36 cellular contexts compared by ENCODE assay signal in the genomic region with DNA sequence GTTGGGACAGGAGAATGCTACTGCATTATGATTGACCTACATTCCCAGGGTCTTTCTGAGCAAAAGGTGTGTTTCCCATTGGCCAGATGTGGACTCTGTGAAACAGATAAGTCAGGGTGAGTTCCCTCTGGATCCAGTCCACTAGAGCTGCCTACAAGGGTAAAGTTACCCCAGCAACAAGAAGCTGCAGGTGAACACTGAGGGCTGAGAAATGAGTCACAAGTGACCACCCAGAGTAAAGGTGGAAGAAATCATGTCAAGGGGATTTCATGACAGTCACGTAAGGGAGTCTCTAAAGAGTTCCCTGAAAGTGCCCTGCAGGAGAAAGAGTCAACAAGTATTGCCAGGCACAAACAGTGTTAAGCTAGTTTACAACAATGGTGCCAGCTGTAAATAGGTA.
"Had no signal": no experiment of that assay in that cellular context is flagged by ENCODE, and none has a peak within 500 bp of the region (broad histone marks: within the 10 kb centered on the region; RNA-seq: fewer than 3 reads in every experiment).

No MANE protein-coding gene starts in this region.

- H3K27ac ChIP-seq: adrenal gland, cardiac muscle cell, VCaP had no signal

- H3K9me3 ChIP-seq: adrenal gland had no signal

- H3K27me3 Mint-ChIP-seq: activated B cell treated with CpG ODN at 0.5 μM for 24 hours; activated CD4-positive, alpha-beta memory T cell treated with anti-CD3 and anti-CD28 coated beads for 36 hours; brain had no signal

- ATAC-seq: activated CD8-positive, alpha-beta T cell treated with anti-CD3 and anti-CD28 coated beads for 36 hours; activated naive CD4-positive, alpha-beta T cell treated with anti-CD3 and anti-CD28 coated beads, Interleukin-2, amount 50 U/mL, for 72 hours; activated T-cell treated with anti-CD3 and anti-CD28 coated beads, Interleukin-2, amount 50 U/mL, for 4 hours; activated T-cell treated with anti-CD3 and anti-CD28 coated beads, Interleukin-2, amount 50 U/mL, for 72 hours; activated T-helper 17 cell treated with anti-CD3 and anti-CD28 coated beads, Interleukin-2, amount 50 U/mL, for 72 hours had no signal

- FAIRE-seq: bronchial epithelial cell, TTC549 had no signal

- H3K4me3 Mint-ChIP-seq: activated B cell treated with CpG ODN at 0.5 μM for 24 hours; activated CD4-positive, alpha-beta memory T cell treated with anti-CD3 and anti-CD28 coated beads for 36 hours; activated CD4-positive, alpha-beta T cell treated with anti-CD3 and anti-CD28 coated beads, Interleukin-2, amount 10 ng/mL, durations not matched to agents 24 days and 14 days; activated CD8-positive, alpha-beta T cell treated with anti-CD3 and anti-CD28 coated beads for 36 hours; activated naive CD4-positive, alpha-beta T cell treated with anti-CD3 and anti-CD28 coated beads for 36 hours; activated naive CD8-positive, alpha-beta T cell treated with anti-CD3 and anti-CD28 coated beads for 36 hours; activated T-cell treated with anti-CD3 and anti-CD28 coated beads, Interleukin-2, amount 50 U/mL, for 4 hours; activated T-cell treated with anti-CD3 and anti-CD28 coated beads, Interleukin-2, amount 50 U/mL, for 72 hours; activated T-helper 1 cell treated with anti-CD3 and anti-CD28 coated beads, Interleukin-12 subunit alpha, Interleukin-12 subunit beta, Interleukin-2, Interleukin-4 antibody, amounts not matched to agents 30 ng/mL and 10 ng/mL and 1 ng/mL, durations not matched to agents 14 hours and 24 hours and 36 hours; activated T-helper 17 cell treated with anti-CD3 and anti-CD28 coated beads, Interleukin-2, amount 50 U/mL, for 72 hours; brain; central memory CD8-positive, alpha-beta T cell; T-helper 2 cell treated with Interferon-gamma antibody and Interleukin-4, amounts not matched to agents 5 μg/mL and 100 μg/mL, for 36 hours had no signal

- H3K27me3 ChIP-seq: adrenal gland, cardiac muscle cell had no signal

- H3K27ac Mint-ChIP-seq: activated B cell treated with CpG ODN at 0.5 μM for 24 hours; activated CD4-positive, alpha-beta memory T cell treated with anti-CD3 and anti-CD28 coated beads for 36 hours; activated CD4-positive, alpha-beta T cell treated with anti-CD3 and anti-CD28 coated beads, Interleukin-2, amount 10 ng/mL, durations not matched to agents 24 days and 14 days; activated CD8-positive, alpha-beta T cell treated with anti-CD3 and anti-CD28 coated beads for 36 hours; activated naive CD4-positive, alpha-beta T cell treated with anti-CD3 and anti-CD28 coated beads for 36 hours; activated naive CD4-positive, alpha-beta T cell treated with anti-CD3 and anti-CD28 coated beads, Interleukin-2, amount 50 U/mL, for 72 hours; activated naive CD8-positive, alpha-beta T cell treated with anti-CD3 and anti-CD28 coated beads for 36 hours; activated T-cell treated with anti-CD3 and anti-CD28 coated beads, Interleukin-2, amount 50 U/mL, for 72 hours; activated T-helper 1 cell treated with anti-CD3 and anti-CD28 coated beads, Interleukin-12 subunit alpha, Interleukin-12 subunit beta, Interleukin-2, Interleukin-4 antibody, amounts not matched to agents 30 ng/mL and 10 ng/mL and 1 ng/mL, durations not matched to agents 14 hours and 24 hours and 36 hours; activated T-helper 17 cell treated with anti-CD3 and anti-CD28 coated beads, Interleukin-2, amount 50 U/mL, for 72 hours; brain; T-helper 2 cell treated with Interferon-gamma antibody and Interleukin-4, amounts not matched to agents 5 μg/mL and 100 μg/mL, for 36 hours had no signal

- H3K4me1 Mint-ChIP-seq: activated B cell treated with CpG ODN at 0.5 μM for 24 hours; activated CD4-positive, alpha-beta T cell treated with anti-CD3 and anti-CD28 coated beads, Interleukin-2, amount 10 ng/mL, durations not matched to agents 24 days and 14 days; activated naive CD8-positive, alpha-beta T cell treated with anti-CD3 and anti-CD28 coated beads for 36 hours; activated T-helper 17 cell treated with anti-CD3 and anti-CD28 coated beads, Interleukin-2, amount 50 U/mL, for 72 hours; brain; central memory CD8-positive, alpha-beta T cell had no signal

- H3K9me3 Mint-ChIP-seq: activated B cell treated with CpG ODN at 0.5 μM for 24 hours; activated CD4-positive, alpha-beta memory T cell treated with anti-CD3 and anti-CD28 coated beads for 36 hours; activated CD4-positive, alpha-beta T cell treated with anti-CD3 and anti-CD28 coated beads, Interleukin-2, amount 10 ng/mL, durations not matched to agents 24 days and 14 days; activated CD8-positive, alpha-beta T cell treated with anti-CD3 and anti-CD28 coated beads for 36 hours; activated naive CD4-positive, alpha-beta T cell treated with anti-CD3 and anti-CD28 coated beads for 36 hours; activated naive CD4-positive, alpha-beta T cell treated with anti-CD3 and anti-CD28 coated beads, Interleukin-2, amount 50 U/mL, for 72 hours; activated naive CD8-positive, alpha-beta T cell treated with anti-CD3 and anti-CD28 coated beads for 36 hours; activated T-cell treated with anti-CD3 and anti-CD28 coated beads, Interleukin-2, amount 50 U/mL, for 4 hours; activated T-cell treated with anti-CD3 and anti-CD28 coated beads, Interleukin-2, amount 50 U/mL, for 72 hours; activated T-helper 1 cell treated with anti-CD3 and anti-CD28 coated beads, Interleukin-12 subunit alpha, Interleukin-12 subunit beta, Interleukin-2, Interleukin-4 antibody, amounts not matched to agents 30 ng/mL and 10 ng/mL and 1 ng/mL, durations not matched to agents 14 hours and 24 hours and 36 hours; activated T-helper 17 cell treated with anti-CD3 and anti-CD28 coated beads, Interleukin-2, amount 50 U/mL, for 72 hours; brain; central memory CD8-positive, alpha-beta T cell; T-helper 2 cell treated with Interferon-gamma antibody and Interleukin-4, amounts not matched to agents 5 μg/mL and 100 μg/mL, for 36 hours had no signal

- H3K36me3 ChIP-seq: adrenal gland, cardiac muscle cell had no signal

- H3K4me1 ChIP-seq: adrenal gland had no signal

- DNase-seq: activated B cell treated with CpG ODN at 0.5 μM for 24 hours; activated CD4-positive, alpha-beta memory T cell treated with anti-CD3 and anti-CD28 coated beads for 36 hours; activated CD4-positive, alpha-beta T cell treated with anti-CD3 and anti-CD28 coated beads for 4 hours; activated CD4-positive, alpha-beta T cell treated with anti-CD3 and anti-CD28 coated beads, Interleukin-2, amount 10 ng/mL, durations not matched to agents 24 days and 14 days; activated CD4-positive, alpha-beta T cell treated with anti-CD3 and anti-CD28 coated beads, Interleukin-2, amount 50 U/mL, for 1 hour; activated CD4-positive, alpha-beta T cell treated with anti-CD3 and anti-CD28 coated beads, Interleukin-2, amount 50 U/mL, for 4 hours; activated CD4-positive, CD25-positive, alpha-beta regulatory T cell treated with anti-CD3 and anti-CD28 coated beads, Interleukin-2, amount 50 U/mL, for 72 hours; activated CD8-positive, alpha-beta memory T cell treated with anti-CD3 and anti-CD28 coated beads, Interleukin-2, amount 50 U/mL, for 4 hours; activated CD8-positive, alpha-beta T cell treated with anti-CD3 and anti-CD28 coated beads for 36 hours; activated effector memory CD4-positive, alpha-beta T cell treated with anti-CD3 and anti-CD28 coated beads, Interleukin-2, amount 50 U/mL, for 16 hours; activated gamma-delta T cell treated with Interleukin-2 at 50 U/mL for 16 hours; activated naive CD4-positive, alpha-beta T cell; activated naive CD4-positive, alpha-beta T cell treated with anti-CD3 and anti-CD28 coated beads for 36 hours; activated naive CD4-positive, alpha-beta T cell treated with anti-CD3 and anti-CD28 coated beads, Interleukin-2, amount 50 U/mL, for 16 hours; activated naive CD8-positive, alpha-beta T cell treated with anti-CD3 and anti-CD28 coated beads for 36 hours; activated T-cell treated with anti-CD3 and anti-CD28 coated beads for 4 hours; activated T-cell treated with anti-CD3 and anti-CD28 coated beads, Interleukin-2, amount 50 U/mL, for 1 hour; activated T-cell treated with anti-CD3 and anti-CD28 coated beads, Interleukin-2, amount 50 U/mL, for 4 hours; activated T-cell treated with anti-CD3 and anti-CD28 coated beads, Interleukin-2, amount 50 U/mL, for 72 hours; adrenal gland; amniotic stem cell; aorta; caudate nucleus; cerebellar nuclear complex; T-helper 2 cell; T-helper 9 cell had no signal

- H3K36me3 Mint-ChIP-seq: activated CD4-positive, alpha-beta memory T cell treated with anti-CD3 and anti-CD28 coated beads for 36 hours; activated naive CD4-positive, alpha-beta T cell treated with anti-CD3 and anti-CD28 coated beads, Interleukin-2, amount 50 U/mL, for 72 hours; activated naive CD8-positive, alpha-beta T cell treated with anti-CD3 and anti-CD28 coated beads for 36 hours; brain had no signal

- H3K4me3 ChIP-seq: adrenal gland, cardiac muscle cell had no signal
